In the genomic region with DNA sequence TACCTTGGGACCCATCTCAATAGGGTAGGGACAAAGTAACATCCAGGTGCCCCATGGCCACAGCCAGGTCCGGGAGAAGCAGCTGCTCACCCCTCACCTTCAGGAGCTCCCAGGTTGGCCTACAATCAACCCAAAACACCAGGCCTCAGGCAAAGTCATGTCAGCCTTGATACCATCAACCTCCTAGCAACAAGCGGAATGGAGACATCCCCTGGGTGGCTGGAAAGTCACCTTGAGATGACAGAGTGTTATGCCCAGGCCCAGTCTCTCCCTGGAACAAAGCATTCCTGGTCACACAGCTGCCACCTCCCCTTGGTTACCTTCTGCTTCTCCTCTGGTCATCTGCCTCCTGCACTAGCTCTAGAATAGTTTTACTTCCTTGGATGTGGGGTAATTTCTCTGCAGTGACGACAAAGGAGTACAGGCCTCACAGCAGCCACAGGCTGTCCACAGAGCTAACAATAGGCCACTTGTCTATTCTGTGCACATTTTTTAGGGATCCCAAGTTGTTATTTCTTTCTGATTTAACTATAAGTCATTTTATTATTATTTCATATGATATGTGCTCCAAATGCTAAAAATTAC, we compare ENCODE assay signal across 1 cellular context.
TF ChIP-seq lines count a peak whose summit lies in the region.

No MANE protein-coding gene starts in this region.

TF ChIP-seq in GM12878, 131 proteins besides CTCF, POLR2A, EP300 and RAD21 (continued from another document):
- TF ChIP-seq, protein P1, sequence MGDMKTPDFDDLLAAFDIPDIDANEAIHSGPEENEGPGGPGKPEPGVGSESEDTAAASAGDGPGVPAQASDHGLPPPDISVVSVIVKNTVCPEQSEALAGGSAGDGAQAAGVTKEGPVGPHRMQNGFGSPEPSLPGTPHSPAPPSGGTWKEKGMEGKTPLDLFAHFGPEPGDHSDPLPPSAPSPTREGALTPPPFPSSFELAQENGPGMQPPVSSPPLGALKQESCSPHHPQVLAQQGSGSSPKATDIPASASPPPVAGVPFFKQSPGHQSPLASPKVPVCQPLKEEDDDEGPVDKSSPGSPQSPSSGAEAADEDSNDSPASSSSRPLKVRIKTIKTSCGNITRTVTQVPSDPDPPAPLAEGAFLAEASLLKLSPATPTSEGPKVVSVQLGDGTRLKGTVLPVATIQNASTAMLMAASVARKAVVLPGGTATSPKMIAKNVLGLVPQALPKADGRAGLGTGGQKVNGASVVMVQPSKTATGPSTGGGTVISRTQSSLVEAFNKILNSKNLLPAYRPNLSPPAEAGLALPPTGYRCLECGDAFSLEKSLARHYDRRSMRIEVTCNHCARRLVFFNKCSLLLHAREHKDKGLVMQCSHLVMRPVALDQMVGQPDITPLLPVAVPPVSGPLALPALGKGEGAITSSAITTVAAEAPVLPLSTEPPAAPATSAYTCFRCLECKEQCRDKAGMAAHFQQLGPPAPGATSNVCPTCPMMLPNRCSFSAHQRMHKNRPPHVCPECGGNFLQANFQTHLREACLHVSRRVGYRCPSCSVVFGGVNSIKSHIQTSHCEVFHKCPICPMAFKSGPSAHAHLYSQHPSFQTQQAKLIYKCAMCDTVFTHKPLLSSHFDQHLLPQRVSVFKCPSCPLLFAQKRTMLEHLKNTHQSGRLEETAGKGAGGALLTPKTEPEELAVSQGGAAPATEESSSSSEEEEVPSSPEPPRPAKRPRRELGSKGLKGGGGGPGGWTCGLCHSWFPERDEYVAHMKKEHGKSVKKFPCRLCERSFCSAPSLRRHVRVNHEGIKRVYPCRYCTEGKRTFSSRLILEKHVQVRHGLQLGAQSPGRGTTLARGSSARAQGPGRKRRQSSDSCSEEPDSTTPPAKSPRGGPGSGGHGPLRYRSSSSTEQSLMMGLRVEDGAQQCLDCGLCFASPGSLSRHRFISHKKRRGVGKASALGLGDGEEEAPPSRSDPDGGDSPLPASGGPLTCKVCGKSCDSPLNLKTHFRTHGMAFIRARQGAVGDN (IDR thresholded peaks at IDR 0.05), result 0 out of 2 replicates have a peak, but pooled peaks have one; percentile 44
- TF ChIP-seq NR2C1 (IDR thresholded peaks at IDR 0.05) (no peak), SIX5 (IDR thresholded peaks at IDR 0.05; ENCODE audit: low read depth, low read length, severe bottlenecking) (no peak), MYB (IDR thresholded peaks at IDR 0.05; ENCODE audit: borderline replicate concordance, low read depth, low read length) (no peak)
